Comparison of ENCODE assay signal across 19 cellular contexts in the genomic region with DNA sequence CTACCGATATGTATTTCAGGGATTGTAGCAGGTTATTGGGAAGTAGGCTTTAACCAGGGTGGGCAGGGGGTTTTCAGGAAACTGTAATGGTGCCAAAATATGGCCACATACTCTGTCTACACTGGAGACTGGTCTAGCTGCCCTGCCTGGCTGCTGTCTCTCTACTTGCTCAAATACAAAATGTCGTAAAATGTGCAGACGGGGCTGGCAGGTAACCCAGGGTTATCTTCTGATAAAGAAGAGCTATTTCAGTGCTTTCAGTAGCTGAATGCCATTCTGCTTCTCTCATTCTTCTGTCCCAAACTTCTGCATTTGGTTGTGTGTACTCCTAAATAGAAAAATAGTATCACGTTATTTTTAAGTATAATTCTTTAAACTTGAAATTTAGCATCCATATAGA.
"Had no signal": no experiment of that assay in that cellular context is flagged by ENCODE, and none has a peak within 500 bp of the region (broad histone marks: within the 10 kb centered on the region; RNA-seq: fewer than 3 reads in every experiment).

No MANE protein-coding gene starts in this region.

- FAIRE-seq: pancreas, small intestine, urothelium cell line had no signal

- ATAC-seq: gastroesophageal sphincter, pancreas, psoas muscle had no signal

- H3K4me1 ChIP-seq: colonic mucosa, esophagus squamous epithelium, gastroesophageal sphincter, pancreas, psoas muscle had no signal

- H3K9me3 ChIP-seq: colonic mucosa, gastroesophageal sphincter, pancreas, psoas muscle had no signal

- H3K4me3 ChIP-seq: colonic mucosa, esophagus squamous epithelium, gastroesophageal sphincter, lung, pancreas, psoas muscle had no signal

- H3K27ac ChIP-seq: colonic mucosa, esophagus squamous epithelium, gastroesophageal sphincter, pancreas, psoas muscle had no signal

- DNase-seq: cerebellar nuclear complex; colonic mucosa; dermis blood vessel endothelial cell; esophagus squamous epithelium; foreskin fibroblast; hippocampal formation; kidney glomerular epithelial cell; mesenchymal stem cell; naive B cell; occipital lobe; pancreas; psoas muscle; retina; small intestine; stimulated activated CD4-positive, alpha-beta T cell treated with anti-CD3 and anti-CD28 coated beads, Interleukin-12 subunit alpha, Interleukin-12 subunit beta, amount 100 ng/mL, for 4 hours; stimulated activated naive CD4-positive, alpha-beta T cell had no signal

- H3K36me3 ChIP-seq: colonic mucosa, esophagus squamous epithelium, gastroesophageal sphincter, pancreas had no signal

- H3K27me3 ChIP-seq: colonic mucosa, esophagus squamous epithelium, gastroesophageal sphincter, pancreas had no signal
